Comparison of ENCODE assay signal across 8 cellular contexts in genomic region chr6:44253307-44254101, GRCh38. TPM values are rescaled to one million over a fixed set of nuclear protein-coding genes. Genes with fewer than 3 reads are reported as not detected.
DNase-seq lines count a peak whose midpoint lies in the region; ATAC-seq and TF ChIP-seq lines count a peak whose summit lies in the region.

No MANE protein-coding gene starts in this region.

- peaks cover 19% of the 10 kb centered on the region for H3K4me1 ChIP-seq in hepatocyte (ENCODE audit: insufficient read depth)

- TF ChIP-seq CTCF in hepatocyte (IDR thresholded peaks at IDR 0.05; ENCODE audit: poor library complexity): peak; percentile 44

- H3K27ac Mint-ChIP-seq in activated T-cell treated with anti-CD3 and anti-CD28 coated beads, Interleukin-2, amount 50 U/mL, for 24 hours: peak overlapping the region; percentile 100
- H3K27ac Mint-ChIP-seq in stimulated activated naive B cell treated with anti-CD40 and anti-IgM and Interleukin-4, amounts not matched to agents 10 μg/mL and 1 μg/mL and 100 μg/mL, for 72 hours: peak overlapping the region; percentile 85

- H3K9me3 ChIP-seq in hepatocyte (ENCODE audit: low read depth): no peaks in the 10 kb centered on the region

- no peaks in the 10 kb centered on the region for H3K9me3 Mint-ChIP-seq in activated T-cell treated with anti-CD3 and anti-CD28 coated beads, Interleukin-2, amount 50 U/mL, for 24 hours
- no peaks in the 10 kb centered on the region for H3K9me3 Mint-ChIP-seq in stimulated activated naive B cell treated with anti-CD40 and anti-IgM and Interleukin-4, amounts not matched to agents 10 μg/mL and 1 μg/mL and 100 μg/mL, for 72 hours

- H3K4me2 ChIP-seq in hepatocyte: no peak overlapping the region

- H3K79me2 ChIP-seq in hepatocyte: peaks cover 68% of the 10 kb centered on the region

- H3K4me3 Mint-ChIP-seq in activated T-cell treated with anti-CD3 and anti-CD28 coated beads, Interleukin-2, amount 50 U/mL, for 24 hours: peak overlapping the region; percentile 98
- H3K4me3 Mint-ChIP-seq in stimulated activated naive B cell treated with anti-CD40 and anti-IgM and Interleukin-4, amounts not matched to agents 10 μg/mL and 1 μg/mL and 100 μg/mL, for 72 hours: peak overlapping the region; percentile 66 to 87

- H3K36me3 Mint-ChIP-seq in activated T-cell treated with anti-CD3 and anti-CD28 coated beads, Interleukin-2, amount 50 U/mL, for 24 hours (ENCODE audit: low read depth): peaks cover 92% of the 10 kb centered on the region
- peaks cover 78 to 95% of the 10 kb centered on the region in 2 donors for H3K36me3 Mint-ChIP-seq in stimulated activated naive B cell treated with anti-CD40 and anti-IgM and Interleukin-4, amounts not matched to agents 10 μg/mL and 1 μg/mL and 100 μg/mL, for 72 hours

- H3K9me2 ChIP-seq in hepatocyte (replicated peaks; ENCODE audit: insufficient read depth): no peaks in the 10 kb centered on the region

- peaks cover 64% of the 10 kb centered on the region for H4K20me1 ChIP-seq in hepatocyte (ENCODE audit: insufficient read depth, poor library complexity, severe bottlenecking)

- no peak for ATAC-seq in stimulated activated naive B cell treated with anti-CD40 and anti-IgM and Interleukin-4, amounts not matched to agents 10 μg/mL and 1 μg/mL and 100 μg/mL, for 72 hours (replicated peaks)
- ATAC-seq in HG03108 (IDR thresholded peaks at IDR 0.05; ENCODE audit: unreplicated experiment) (no peak), HG03159 (IDR thresholded peaks at IDR 0.05; ENCODE audit: unreplicated experiment) (no peak)

- 82% methylated on average over 10 of the region's 10 CpGs for WGBS in hepatocyte (ENCODE audit: low lambda C conversion rate, missing lambda C conversion rate)

- no peaks in the 10 kb centered on the region for H3K27me3 ChIP-seq in hepatocyte

- no peaks in the 10 kb centered on the region for H3K36me3 ChIP-seq in hepatocyte (replicated peaks; ENCODE audit: insufficient read depth, low read depth)

- H2AFZ ChIP-seq in hepatocyte: no peak overlapping the region

- no peak overlapping the region for H3K27ac ChIP-seq in hepatocyte

- H3K4me1 Mint-ChIP-seq in activated T-cell treated with anti-CD3 and anti-CD28 coated beads, Interleukin-2, amount 50 U/mL, for 24 hours (ENCODE audit: low read depth): peaks cover 86% of the 10 kb centered on the region
- H3K4me1 Mint-ChIP-seq in stimulated activated naive B cell treated with anti-CD40 and anti-IgM and Interleukin-4, amounts not matched to agents 10 μg/mL and 1 μg/mL and 100 μg/mL, for 72 hours: peaks cover 74 to 97% of the 10 kb centered on the region in 2 donors

- peak; percentile 56 for DNase-seq in activated T-cell treated with anti-CD3 and anti-CD28 coated beads for 1 hour (ENCODE audit: low read depth)
- no peak for DNase-seq in activated T-cell treated with anti-CD3 and anti-CD28 coated beads for 4 hours
- DNase-seq in NCI-H69 (lab: John Stamatoyannopoulos, UW): peak; percentile 59
- DNase-seq in activated T-cell treated with anti-CD3 and anti-CD28 coated beads, Interleukin-2, amount 50 U/mL, for 24 hours: no peak
- peak; percentile 65 for DNase-seq in hepatocyte (ENCODE audit: low spot score)
- no peak for DNase-seq in stimulated activated naive B cell treated with anti-CD40 and anti-IgM and Interleukin-4, amounts not matched to agents 10 μg/mL and 1 μg/mL and 100 μg/mL, for 72 hours

- no peaks in the 10 kb centered on the region for H3K27me3 Mint-ChIP-seq in activated T-cell treated with anti-CD3 and anti-CD28 coated beads, Interleukin-2, amount 50 U/mL, for 24 hours
- H3K27me3 Mint-ChIP-seq in stimulated activated naive B cell treated with anti-CD40 and anti-IgM and Interleukin-4, amounts not matched to agents 10 μg/mL and 1 μg/mL and 100 μg/mL, for 72 hours: no peaks in the 10 kb centered on the region

- no peak overlapping the region for H3K4me3 ChIP-seq in hepatocyte

RNA-seq across cellular contexts. Expression of gene SLC35B2, which starts 3.8 kb away (rescaled TPM):
- total RNA-seq in hepatocyte: 73.0 and 74.1 TPM in 2 replicates
- polyA plus RNA-seq in hepatocyte: 92.9 and 104 TPM in 2 replicates

RNA-seq across cellular contexts. Expression of gene HSP90AB1, which starts 6.6 kb away (rescaled TPM):
- 884 and 891 TPM in 2 replicates for total RNA-seq in hepatocyte
- polyA plus RNA-seq in hepatocyte: 422 and 440 TPM in 2 replicates

RNA-seq across cellular contexts. Expression of gene NFKBIE, which starts 11.8 kb away (rescaled TPM):
- total RNA-seq in hepatocyte: 13.2 and 16.7 TPM in 2 replicates
- polyA plus RNA-seq in hepatocyte: 9.6 and 14.0 TPM in 2 replicates

RNA-seq across cellular contexts. Expression of gene TMEM151B, which starts 16.7 kb away (rescaled TPM):
- 0.30 and 0.44 TPM in 2 replicates for total RNA-seq in hepatocyte
- 0.30 and 1.0 TPM in 2 replicates for polyA plus RNA-seq in hepatocyte

RNA-seq across cellular contexts. Expression of gene SLC29A1, which starts 30.1 kb away (rescaled TPM):
- total RNA-seq in hepatocyte: 23.3 and 32.4 TPM in 2 replicates
- 28.5 and 30.8 TPM in 2 replicates for polyA plus RNA-seq in hepatocyte

Comparison
In these comparisons a context has a peak if more than half of its experiments do, and no peak if none do; other contexts are left out.
1. DNase-seq: peak in activated T-cell treated with anti-CD3 and anti-CD28 coated beads for 1 hour (single experiment), NCI-H69 (single experiment) and hepatocyte (single experiment); none in activated T-cell treated with anti-CD3 and anti-CD28 coated beads for 4 hours (single experiment), activated T-cell treated with anti-CD3 and anti-CD28 coated beads, Interleukin-2, amount 50 U/mL, for 24 hours (single experiment) and stimulated activated naive B cell treated with anti-CD40 and anti-IgM and Interleukin-4, amounts not matched to agents 10 μg/mL and 1 μg/mL and 100 μg/mL, for 72 hours (single experiment).